In the genomic region with DNA sequence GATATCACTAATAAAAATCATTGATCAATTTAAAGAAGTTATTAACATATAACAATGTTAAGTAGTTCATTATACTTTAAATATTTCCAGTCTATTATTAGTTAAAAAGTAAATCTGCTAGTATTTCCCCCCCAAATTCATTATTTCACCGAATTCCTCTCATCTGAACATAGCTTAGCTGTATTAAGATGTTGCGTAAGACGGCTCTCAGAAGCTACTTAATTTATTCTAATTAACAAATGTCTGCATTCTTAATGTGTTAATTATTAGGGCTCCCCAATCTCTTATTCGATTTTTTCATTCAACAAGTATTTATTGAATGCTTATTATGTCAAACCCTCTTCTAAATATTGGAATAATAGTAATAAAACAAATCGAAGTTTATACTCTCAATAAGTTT, we compare ENCODE assay signal across 37 cellular contexts.
"Had no signal": no experiment of that assay in that cellular context is flagged by ENCODE, and none has a peak within 500 bp of the region (broad histone marks: within the 10 kb centered on the region; RNA-seq: fewer than 3 reads in every experiment).

No MANE protein-coding gene starts in this region.

- H3K27ac ChIP-seq: adrenal gland, body of pancreas, coronary artery, epithelial cell of prostate, esophagus squamous epithelium, gastroesophageal sphincter, heart right ventricle, WERI-Rb-1 had no signal

- FAIRE-seq: endothelial cell of umbilical vein had no signal

- H3K4me1 ChIP-seq: adrenal gland, esophagus squamous epithelium, gastroesophageal sphincter had no signal

- H3K4me3 Mint-ChIP-seq: activated CD4-positive, alpha-beta memory T cell treated with anti-CD3 and anti-CD28 coated beads for 36 hours; activated CD4-positive, alpha-beta T cell treated with anti-CD3 and anti-CD28 coated beads for 36 hours; activated CD4-positive, alpha-beta T cell treated with anti-CD3 and anti-CD28 coated beads, Interleukin-2, amount 10 ng/mL, durations not matched to agents 24 days and 14 days; activated CD8-positive, alpha-beta memory T cell treated with anti-CD3 and anti-CD28 coated beads, Interleukin-2, amount 10 ng/mL, durations not matched to agents 7 days and 5 days; activated CD8-positive, alpha-beta T cell treated with anti-CD3 and anti-CD28 coated beads, Interleukin-2, amount 10 ng/mL, durations not matched to agents 7 days and 5 days; activated naive CD4-positive, alpha-beta T cell treated with anti-CD3 and anti-CD28 coated beads for 36 hours; activated naive CD4-positive, alpha-beta T cell treated with anti-CD3 and anti-CD28 coated beads, Interleukin-2, amount 50 U/mL, for 24 hours; activated naive CD8-positive, alpha-beta T cell treated with anti-CD3 and anti-CD28 coated beads for 36 hours; activated naive CD8-positive, alpha-beta T cell treated with anti-CD3 and anti-CD28 coated beads, Interleukin-2, amount 50 U/mL, for 24 hours; activated T-helper 1 cell treated with anti-CD3 and anti-CD28 coated beads, Interleukin-12 subunit alpha, Interleukin-12 subunit beta, Interleukin-2, Interleukin-4 antibody, amounts not matched to agents 30 ng/mL and 10 ng/mL and 1 ng/mL, durations not matched to agents 14 hours and 24 hours and 36 hours; central memory CD8-positive, alpha-beta T cell; dendritic cell treated with granulocyte-macrophage colony-stimulating factor and Interleukin-4, amounts not matched to agents 40 ng/mL and 50 ng/mL, for 4 days; effector memory CD8-positive, alpha-beta T cell; T-helper 17 cell; T-helper 2 cell treated with Interferon-gamma antibody and Interleukin-4, amounts not matched to agents 5 μg/mL and 100 μg/mL, for 36 hours had no signal

- ATAC-seq: activated CD4-positive, alpha-beta T cell treated with anti-CD3 and anti-CD28 coated beads for 36 hours; activated CD8-positive, alpha-beta memory T cell treated with anti-CD3 and anti-CD28 coated beads, Interleukin-2, amount 10 ng/mL, durations not matched to agents 7 days and 5 days; activated CD8-positive, alpha-beta T cell treated with anti-CD3 and anti-CD28 coated beads, Interleukin-2, amount 10 ng/mL, durations not matched to agents 7 days and 5 days; activated naive CD8-positive, alpha-beta T cell treated with anti-CD3 and anti-CD28 coated beads, Interleukin-2, amount 50 U/mL, for 24 hours; body of pancreas; effector memory CD8-positive, alpha-beta T cell; gastroesophageal sphincter; T-helper 17 cell had no signal

- H3K4me1 Mint-ChIP-seq: activated CD4-positive, alpha-beta T cell treated with anti-CD3 and anti-CD28 coated beads for 36 hours; activated CD4-positive, alpha-beta T cell treated with anti-CD3 and anti-CD28 coated beads, Interleukin-2, amount 10 ng/mL, durations not matched to agents 24 days and 14 days; activated CD8-positive, alpha-beta memory T cell treated with anti-CD3 and anti-CD28 coated beads, Interleukin-2, amount 10 ng/mL, durations not matched to agents 7 days and 5 days; activated naive CD4-positive, alpha-beta T cell treated with anti-CD3 and anti-CD28 coated beads, Interleukin-2, amount 50 U/mL, for 24 hours; activated naive CD8-positive, alpha-beta T cell treated with anti-CD3 and anti-CD28 coated beads for 36 hours; activated naive CD8-positive, alpha-beta T cell treated with anti-CD3 and anti-CD28 coated beads, Interleukin-2, amount 50 U/mL, for 24 hours; central memory CD8-positive, alpha-beta T cell; T-helper 17 cell had no signal

- H3K36me3 ChIP-seq: adrenal gland, esophagus squamous epithelium, gastroesophageal sphincter, heart right ventricle, WERI-Rb-1 had no signal

- DNase-seq: activated CD4-positive, alpha-beta memory T cell treated with anti-CD3 and anti-CD28 coated beads for 36 hours; activated CD4-positive, alpha-beta T cell treated with anti-CD3 and anti-CD28 coated beads for 36 hours; activated CD4-positive, alpha-beta T cell treated with anti-CD3 and anti-CD28 coated beads, Interleukin-2, amount 10 ng/mL, durations not matched to agents 24 days and 14 days; activated CD4-positive, CD25-positive, alpha-beta regulatory T cell; activated CD4-positive, CD25-positive, alpha-beta regulatory T cell treated with anti-CD3 and anti-CD28 coated beads, Interleukin-2, amount 50 U/mL, for 72 hours; activated CD8-positive, alpha-beta memory T cell treated with anti-CD3 and anti-CD28 coated beads, Interleukin-2, amount 10 ng/mL, durations not matched to agents 7 days and 5 days; activated CD8-positive, alpha-beta memory T cell treated with anti-CD3 and anti-CD28 coated beads, Interleukin-2, amount 50 U/mL, for 4 hours; activated CD8-positive, alpha-beta T cell treated with anti-CD3 and anti-CD28 coated beads, Interleukin-2, amount 10 ng/mL, durations not matched to agents 7 days and 5 days; activated effector memory CD4-positive, alpha-beta T cell treated with anti-CD3 and anti-CD28 coated beads, Interleukin-2, amount 50 U/mL, for 16 hours; activated naive CD4-positive, alpha-beta T cell treated with anti-CD3 and anti-CD28 coated beads for 36 hours; activated naive CD8-positive, alpha-beta T cell treated with anti-CD3 and anti-CD28 coated beads for 36 hours; activated naive CD8-positive, alpha-beta T cell treated with anti-CD3 and anti-CD28 coated beads, Interleukin-2, amount 50 U/mL, for 24 hours; activated T-cell treated with anti-CD3 and anti-CD28 coated beads, Interleukin-2, amount 50 U/mL, for 1 hour; activated T-cell treated with anti-CD3 and anti-CD28 coated beads, Interleukin-2, amount 50 U/mL, for 48 hours; adrenal gland; amygdala; aorta; body of pancreas; effector CD4-positive, alpha-beta T cell; effector memory CD8-positive, alpha-beta T cell; esophagus squamous epithelium; foreskin melanocyte; heart right ventricle; T-helper 1 cell; T-helper 17 cell; T1000; WERI-Rb-1 had no signal

- H3K36me3 Mint-ChIP-seq: activated CD4-positive, alpha-beta memory T cell treated with anti-CD3 and anti-CD28 coated beads for 36 hours; activated CD8-positive, alpha-beta memory T cell treated with anti-CD3 and anti-CD28 coated beads, Interleukin-2, amount 10 ng/mL, durations not matched to agents 7 days and 5 days; activated naive CD4-positive, alpha-beta T cell treated with anti-CD3 and anti-CD28 coated beads, Interleukin-2, amount 50 U/mL, for 24 hours; activated naive CD8-positive, alpha-beta T cell treated with anti-CD3 and anti-CD28 coated beads for 36 hours had no signal

- H3K27me3 Mint-ChIP-seq: activated CD4-positive, alpha-beta memory T cell treated with anti-CD3 and anti-CD28 coated beads for 36 hours; activated CD4-positive, alpha-beta T cell treated with anti-CD3 and anti-CD28 coated beads for 36 hours; activated CD4-positive, alpha-beta T cell treated with anti-CD3 and anti-CD28 coated beads, Interleukin-2, amount 10 ng/mL, durations not matched to agents 24 days and 14 days; activated CD8-positive, alpha-beta memory T cell treated with anti-CD3 and anti-CD28 coated beads, Interleukin-2, amount 10 ng/mL, durations not matched to agents 7 days and 5 days; activated naive CD8-positive, alpha-beta T cell treated with anti-CD3 and anti-CD28 coated beads for 36 hours; activated naive CD8-positive, alpha-beta T cell treated with anti-CD3 and anti-CD28 coated beads, Interleukin-2, amount 50 U/mL, for 24 hours; central memory CD8-positive, alpha-beta T cell; dendritic cell treated with granulocyte-macrophage colony-stimulating factor and Interleukin-4, amounts not matched to agents 40 ng/mL and 50 ng/mL, for 4 days; effector memory CD8-positive, alpha-beta T cell; T-helper 17 cell had no signal

- H3K27ac Mint-ChIP-seq: activated CD4-positive, alpha-beta memory T cell treated with anti-CD3 and anti-CD28 coated beads for 36 hours; activated CD4-positive, alpha-beta T cell treated with anti-CD3 and anti-CD28 coated beads for 36 hours; activated CD4-positive, alpha-beta T cell treated with anti-CD3 and anti-CD28 coated beads, Interleukin-2, amount 10 ng/mL, durations not matched to agents 24 days and 14 days; activated CD8-positive, alpha-beta memory T cell treated with anti-CD3 and anti-CD28 coated beads, Interleukin-2, amount 10 ng/mL, durations not matched to agents 7 days and 5 days; activated CD8-positive, alpha-beta T cell treated with anti-CD3 and anti-CD28 coated beads, Interleukin-2, amount 10 ng/mL, durations not matched to agents 7 days and 5 days; activated naive CD4-positive, alpha-beta T cell treated with anti-CD3 and anti-CD28 coated beads for 36 hours; activated naive CD4-positive, alpha-beta T cell treated with anti-CD3 and anti-CD28 coated beads, Interleukin-2, amount 50 U/mL, for 24 hours; activated naive CD8-positive, alpha-beta T cell treated with anti-CD3 and anti-CD28 coated beads for 36 hours; activated naive CD8-positive, alpha-beta T cell treated with anti-CD3 and anti-CD28 coated beads, Interleukin-2, amount 50 U/mL, for 24 hours; activated T-helper 1 cell treated with anti-CD3 and anti-CD28 coated beads, Interleukin-12 subunit alpha, Interleukin-12 subunit beta, Interleukin-2, Interleukin-4 antibody, amounts not matched to agents 30 ng/mL and 10 ng/mL and 1 ng/mL, durations not matched to agents 14 hours and 24 hours and 36 hours; activated T-helper 2 cell treated with anti-CD3 and anti-CD28 coated beads, Interferon-gamma antibody, Interleukin-2, Interleukin-4, amounts not matched to agents 10 μg/mL and 5 μg/mL and 100 μg/mL, durations not matched to agents 14 hours and 24 hours and 36 hours; dendritic cell treated with granulocyte-macrophage colony-stimulating factor and Interleukin-4, amounts not matched to agents 40 ng/mL and 50 ng/mL, for 4 days; effector memory CD8-positive, alpha-beta T cell; T-helper 17 cell; T-helper 2 cell treated with Interferon-gamma antibody and Interleukin-4, amounts not matched to agents 5 μg/mL and 100 μg/mL, for 36 hours had no signal

- H3K4me3 ChIP-seq: adrenal gland, body of pancreas, coronary artery, esophagus squamous epithelium, gastroesophageal sphincter, heart right ventricle had no signal

- H3K9me3 ChIP-seq: adrenal gland, body of pancreas, esophagus squamous epithelium, gastroesophageal sphincter had no signal

- H3K27me3 ChIP-seq: adrenal gland, body of pancreas, esophagus squamous epithelium, gastroesophageal sphincter, heart right ventricle had no signal
